Comparison of ENCODE assay signal across 13 cellular contexts in the genomic region with DNA sequence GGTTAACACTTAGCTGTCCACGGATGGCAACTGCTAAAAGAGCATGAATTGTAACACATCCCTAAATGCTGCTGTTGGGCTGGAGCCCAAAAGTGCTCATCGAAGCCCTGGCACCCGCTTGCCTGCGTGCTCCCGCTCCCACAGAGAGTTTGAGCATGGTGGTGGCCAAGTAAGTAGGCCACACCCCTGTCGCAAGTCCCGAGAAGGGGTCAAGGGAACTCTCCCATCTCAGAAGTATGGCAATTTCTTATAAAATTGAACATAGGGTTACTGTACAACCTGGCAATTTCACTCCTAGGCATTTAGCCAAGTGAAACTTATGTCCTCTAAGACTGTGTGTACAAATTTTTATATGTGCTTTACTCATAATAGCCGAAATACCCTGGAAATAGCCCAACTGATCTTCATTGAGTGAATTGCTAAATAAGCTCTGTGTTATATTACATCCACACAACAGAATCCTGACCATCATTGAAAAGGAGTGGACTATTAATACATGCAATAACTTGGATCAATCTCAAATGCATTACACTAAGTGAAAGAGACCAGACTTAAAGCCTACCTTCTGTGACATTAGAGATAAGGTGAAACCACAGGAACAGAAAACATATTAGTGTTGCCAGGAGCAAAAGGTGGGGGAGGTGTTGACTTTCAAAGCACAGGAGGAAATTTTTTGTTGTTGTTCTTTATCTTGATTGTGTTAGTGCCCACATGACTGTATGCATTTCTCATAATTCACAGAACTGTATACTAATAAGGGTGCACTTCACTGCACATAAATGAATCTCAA. TPM values are rescaled to one million over a fixed set of nuclear protein-coding genes. Genes with fewer than 3 reads are reported as not detected.
DNase-seq lines count a peak whose midpoint lies in the region; ATAC-seq and TF ChIP-seq lines count a peak whose summit lies in the region.
"Had no signal": no experiment of that assay in that cellular context is flagged by ENCODE, and none has a peak within 500 bp of the region (broad histone marks: within the 10 kb centered on the region; RNA-seq: fewer than 3 reads in every experiment).

No MANE protein-coding gene starts in this region.

- peak overlapping the region; percentile 69 for H3K27ac ChIP-seq in CD4-positive, CD25-positive, alpha-beta regulatory T cell (ENCODE audit: insufficient read depth, low read length, poor library complexity, severe bottlenecking)
- H3K27ac ChIP-seq in HEK293 (ENCODE audit: extremely low read depth, low read depth, low read length): no peak overlapping the region; the same call in 1 of the 2 replicates
- no peak overlapping the region for H3K27ac ChIP-seq in colonic mucosa

- no peaks in the 10 kb centered on the region for H3K9me3 Mint-ChIP-seq in CD4-positive, CD25-positive, alpha-beta regulatory T cell
- H3K9me3 Mint-ChIP-seq in T-helper 2 cell treated with Interferon-gamma antibody and Interleukin-4, amounts not matched to agents 5 μg/mL and 100 μg/mL, for 36 hours: no peaks in the 10 kb centered on the region

- H3K4me3 ChIP-seq in CD4-positive, CD25-positive, alpha-beta regulatory T cell (ENCODE audit: low read depth, low read length): peak overlapping the region; percentile 46
- H3K4me3 ChIP-seq in HEK293 (ENCODE audit: low read depth, low read length) (no peak overlapping the region), fibroblast of villous mesenchyme (ENCODE audit: low read depth, low read length) (no peak overlapping the region), colonic mucosa (no peak overlapping the region)

- intact Hi-C loops in colonic mucosa (cut with DNase I): loop anchor here (10.0 kb wide), 1 partner anchor 160 kb away; a partner anchor contains a TSS
- intact Hi-C loops in head of caudate nucleus (cut with DNase I): no loop called here

- peak in 1 of 2 donors; percentile 12 for ATAC-seq in CD4-positive, CD25-positive, alpha-beta regulatory T cell (ENCODE audit: low read depth in 2 of 2)
- no peak for ATAC-seq in HG02973 (IDR thresholded peaks at IDR 0.05; ENCODE audit: unreplicated experiment)

- peak in 2 of 3 donors; percentile 32 to 38 for DNase-seq in CD4-positive, CD25-positive, alpha-beta regulatory T cell
- peak; percentile 31 for DNase-seq in T-helper 2 cell treated with Interferon-gamma antibody and Interleukin-4, amounts not matched to agents 5 μg/mL and 100 μg/mL, for 36 hours (ENCODE audit: low spot score)
- peak; percentile 10 for DNase-seq in fibroblast of villous mesenchyme (ENCODE audit: low read depth)
- DNase-seq in colonic mucosa: no peak
- DNase-seq in NCI-H1105 (lab: John Stamatoyannopoulos, UW): no peak
- DNase-seq in head of caudate nucleus: no peak
- DNase-seq: amygdala; DND-41; stimulated activated CD8-positive, alpha-beta memory T cell treated with anti-CD3 and anti-CD28 coated beads, Interleukin-4, amount 100 ng/mL, for 48 hours had no signal

- peaks cover 33% of the 10 kb centered on the region for H3K4me1 ChIP-seq in CD4-positive, CD25-positive, alpha-beta regulatory T cell (ENCODE audit: control insufficient read depth, insufficient read depth, low read length, poor library complexity, severe bottlenecking)
- peaks cover 12% of the 10 kb centered on the region; the same call in 1 of the 2 replicates for H3K4me1 ChIP-seq in HEK293 (ENCODE audit: control insufficient read depth, insufficient read depth, low read length)
- no peaks in the 10 kb centered on the region for H3K4me1 ChIP-seq in colonic mucosa

- POLR2A ChIA-PET in HEK293 (lab: Yijun Ruan, JAX): no interaction called here

- H3K27ac Mint-ChIP-seq in CD4-positive, CD25-positive, alpha-beta regulatory T cell: peak overlapping the region; percentile 90 to 94 (median 92)
- H3K27ac Mint-ChIP-seq in T-helper 2 cell treated with Interferon-gamma antibody and Interleukin-4, amounts not matched to agents 5 μg/mL and 100 μg/mL, for 36 hours: peak overlapping the region; percentile 88

- H3K27me3 ChIP-seq in CD4-positive, CD25-positive, alpha-beta regulatory T cell (ENCODE audit: control insufficient read depth, insufficient read depth, low read length): no peaks in the 10 kb centered on the region
- no peaks in the 10 kb centered on the region for H3K27me3 ChIP-seq in colonic mucosa

- TF ChIP-seq CTCF in HEK293 (tag by site-specific recombination; IDR thresholded peaks at IDR 0.05) (no peak), fibroblast of villous mesenchyme (IDR thresholded peaks at IDR 0.05; ENCODE audit: insufficient read depth, low read depth, low read length) (no peak), colonic mucosa (IDR thresholded peaks at IDR 0.05) (no peak)

- peak overlapping the region in 3 of 4 donors; percentile 4 to 33 (median 24) for H3K4me3 Mint-ChIP-seq in CD4-positive, CD25-positive, alpha-beta regulatory T cell
- H3K4me3 Mint-ChIP-seq in T-helper 2 cell treated with Interferon-gamma antibody and Interleukin-4, amounts not matched to agents 5 μg/mL and 100 μg/mL, for 36 hours: peak overlapping the region; percentile 44

- CTCF ChIA-PET in HEK293 (lab: Yijun Ruan, JAX): no interaction called here

- H3K36me3 ChIP-seq in CD4-positive, CD25-positive, alpha-beta regulatory T cell (ENCODE audit: control insufficient read depth, insufficient read depth, low read length): no peaks in the 10 kb centered on the region
- peaks cover 0 to 8% of the 10 kb centered on the region in 2 experiments; a peak in 1 of 3 replicates for H3K36me3 ChIP-seq in HEK293 (ENCODE audit: control insufficient read depth in 2 of 2, insufficient read depth in 1 of 2, low read length in 2 of 2)
- no peaks in the 10 kb centered on the region for H3K36me3 ChIP-seq in colonic mucosa

- no peak overlapping the region for H3K9ac ChIP-seq in colonic mucosa (ENCODE audit: low read depth in 2 of 2, low read length in 2 of 2)

- no peaks in the 10 kb centered on the region for H3K27me3 Mint-ChIP-seq in CD4-positive, CD25-positive, alpha-beta regulatory T cell
- no peaks in the 10 kb centered on the region for H3K27me3 Mint-ChIP-seq in T-helper 2 cell treated with Interferon-gamma antibody and Interleukin-4, amounts not matched to agents 5 μg/mL and 100 μg/mL, for 36 hours (ENCODE audit: low read depth)

- H3K36me3 Mint-ChIP-seq in CD4-positive, CD25-positive, alpha-beta regulatory T cell: no peaks in the 10 kb centered on the region
- peaks cover 2% of the 10 kb centered on the region for H3K36me3 Mint-ChIP-seq in T-helper 2 cell treated with Interferon-gamma antibody and Interleukin-4, amounts not matched to agents 5 μg/mL and 100 μg/mL, for 36 hours (ENCODE audit: low read depth)

- H3K4me1 Mint-ChIP-seq in CD4-positive, CD25-positive, alpha-beta regulatory T cell: peaks cover 10 to 62% (median 44%) of the 10 kb centered on the region in 4 donors
- H3K4me1 Mint-ChIP-seq in T-helper 2 cell treated with Interferon-gamma antibody and Interleukin-4, amounts not matched to agents 5 μg/mL and 100 μg/mL, for 36 hours (ENCODE audit: low read depth): peaks cover 62% of the 10 kb centered on the region

- H3K9me3 ChIP-seq in CD4-positive, CD25-positive, alpha-beta regulatory T cell (ENCODE audit: control insufficient read depth in 2 of 2, low read length in 2 of 2): no peaks in the 10 kb centered on the region
- H3K9me3 ChIP-seq in HEK293 (ENCODE audit: control insufficient read depth, insufficient read depth, low read depth, low read length): no peaks in the 10 kb centered on the region
- H3K9me3 ChIP-seq in colonic mucosa: no peaks in the 10 kb centered on the region

TF ChIP-seq in HEK293, 187 proteins besides CTCF, POLR2A, EP300 and RAD21 (continues in another document):
- TF ChIP-seq, protein P1, sequence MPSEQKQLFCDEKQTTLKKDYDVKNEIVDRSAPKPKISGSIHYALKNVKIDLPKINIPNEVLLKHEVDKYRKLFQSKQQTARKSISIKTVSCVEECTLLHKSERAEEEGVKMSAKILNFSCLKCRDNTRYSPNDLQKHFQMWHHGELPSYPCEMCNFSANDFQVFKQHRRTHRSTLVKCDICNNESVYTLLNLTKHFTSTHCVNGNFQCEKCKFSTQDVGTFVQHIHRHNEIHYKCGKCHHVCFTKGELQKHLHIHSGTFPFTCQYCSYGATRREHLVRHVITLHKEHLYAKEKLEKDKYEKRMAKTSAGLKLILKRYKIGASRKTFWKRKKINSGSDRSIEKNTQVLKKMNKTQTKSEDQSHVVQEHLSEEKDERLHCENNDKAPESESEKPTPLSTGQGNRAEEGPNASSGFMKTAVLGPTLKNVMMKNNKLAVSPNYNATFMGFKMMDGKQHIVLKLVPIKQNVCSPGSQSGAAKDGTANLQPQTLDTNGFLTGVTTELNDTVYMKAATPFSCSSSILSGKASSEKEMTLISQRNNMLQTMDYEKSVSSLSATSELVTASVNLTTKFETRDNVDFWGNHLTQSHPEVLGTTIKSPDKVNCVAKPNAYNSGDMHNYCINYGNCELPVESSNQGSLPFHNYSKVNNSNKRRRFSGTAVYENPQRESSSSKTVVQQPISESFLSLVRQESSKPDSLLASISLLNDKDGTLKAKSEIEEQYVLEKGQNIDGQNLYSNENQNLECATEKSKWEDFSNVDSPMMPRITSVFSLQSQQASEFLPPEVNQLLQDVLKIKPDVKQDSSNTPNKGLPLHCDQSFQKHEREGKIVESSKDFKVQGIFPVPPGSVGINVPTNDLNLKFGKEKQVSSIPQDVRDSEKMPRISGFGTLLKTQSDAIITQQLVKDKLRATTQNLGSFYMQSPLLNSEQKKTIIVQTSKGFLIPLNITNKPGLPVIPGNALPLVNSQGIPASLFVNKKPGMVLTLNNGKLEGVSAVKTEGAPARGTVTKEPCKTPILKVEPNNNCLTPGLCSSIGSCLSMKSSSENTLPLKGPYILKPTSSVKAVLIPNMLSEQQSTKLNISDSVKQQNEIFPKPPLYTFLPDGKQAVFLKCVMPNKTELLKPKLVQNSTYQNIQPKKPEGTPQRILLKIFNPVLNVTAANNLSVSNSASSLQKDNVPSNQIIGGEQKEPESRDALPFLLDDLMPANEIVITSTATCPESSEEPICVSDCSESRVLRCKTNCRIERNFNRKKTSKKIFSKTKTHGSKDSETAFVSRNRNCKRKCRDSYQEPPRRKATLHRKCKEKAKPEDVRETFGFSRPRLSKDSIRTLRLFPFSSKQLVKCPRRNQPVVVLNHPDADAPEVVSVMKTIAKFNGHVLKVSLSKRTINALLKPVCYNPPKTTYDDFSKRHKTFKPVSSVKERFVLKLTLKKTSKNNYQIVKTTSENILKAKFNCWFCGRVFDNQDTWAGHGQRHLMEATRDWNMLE (tag by site-specific recombination; conservative IDR thresholded peaks at IDR 0.05; ENCODE audit: low read depth): no peak
- TF ChIP-seq MYNN (tag by site-specific recombination; IDR thresholded peaks at IDR 0.05; ENCODE audit: borderline replicate concordance): no peak
- TF ChIP-seq ZIC2 (tag by site-specific recombination; IDR thresholded peaks at IDR 0.05): no peak
- TF ChIP-seq ZNF266 (tag by site-specific recombination; IDR thresholded peaks at IDR 0.05; ENCODE audit: low read depth): no peak

RNA-seq across cellular contexts. Expression of a gene that starts 1.5 kb away (rescaled TPM):
- 11.8 TPM for total RNA-seq in CD4-positive, CD25-positive, alpha-beta regulatory T cell
- polyA plus RNA-seq in CD4-positive, CD25-positive, alpha-beta regulatory T cell: 10 to 100 TPM in 2 of 4 donors, 1 to 10 TPM in 2; 8.1 to 13.6 (median 10.4) TPM
- total RNA-seq in fibroblast of villous mesenchyme: not detected in 2 replicates
- total RNA-seq in colonic mucosa: under 1 TPM; 0.16 to 0.17 TPM
- total RNA-seq: frontal cortex, NCI-H460 had no signal

RNA-seq across cellular contexts. Expression of a gene that starts 48.3 kb away (rescaled TPM):
- total RNA-seq in CD4-positive, CD25-positive, alpha-beta regulatory T cell: 0.59 TPM
- under 1 TPM; 0.13 to 0.67 (median 0.42) TPM for polyA plus RNA-seq in CD4-positive, CD25-positive, alpha-beta regulatory T cell
- total RNA-seq in fibroblast of villous mesenchyme (5.2 and 7.3 TPM in 2 replicates), colonic mucosa (10 to 100 TPM; 25.1 to 39.3 TPM)

Comparison
In these comparisons a context has a peak if more than half of its experiments do, and no peak if none do; other contexts are left out.
1. DNase-seq: peak in CD4-positive, CD25-positive, alpha-beta regulatory T cell (2 of 3), T-helper 2 cell treated with Interferon-gamma antibody and Interleukin-4, amounts not matched to agents 5 μg/mL and 100 μg/mL, for 36 hours (single experiment) and fibroblast of villous mesenchyme (single experiment); none in colonic mucosa (single experiment), NCI-H1105 (single experiment) and head of caudate nucleus (0 of 42).
2. RNA of a gene that starts 1.5 kb away (total RNA-seq): 11.8 TPM in CD4-positive, CD25-positive, alpha-beta regulatory T cell (single experiment); 0.16 to 0.17 TPM in colonic mucosa and not detected in fibroblast of villous mesenchyme; every median in the first group is over 10 times any median in the second.